In genomic region chr13:113122571-113123225, GRCh38 we compare ENCODE assay signal across 1 cellular context.
TF ChIP-seq lines count a peak whose summit lies in the region.

Gene F10 (plus strand): TSS chr13:113122799. CDS start chr13:113122856, 57 bp downstream.

TF ChIP-seq in HepG2, 621 proteins besides CTCF, POLR2A, EP300 and RAD21 (continued from another document and continues in another):
- TF ChIP-seq AHDC1 (CRISPR knock-in tag; IDR thresholded peaks at IDR 0.05; ENCODE audit: borderline replicate concordance) (no peak), EEA1 (CRISPR knock-in tag; IDR thresholded peaks at IDR 0.05; ENCODE audit: borderline replicate concordance) (no peak), ZFP1 (CRISPR knock-in tag; IDR thresholded peaks at IDR 0.05) (0 out of 2 replicates have a peak, but pooled peaks have one; percentile 33), ZNF138 (CRISPR knock-in tag; IDR thresholded peaks at IDR 0.05; ENCODE audit: low read depth) (peak; percentile 80; the same call in 1 of the 2 replicates), ZNF354B (CRISPR knock-in tag; IDR thresholded peaks at IDR 0.05) (peak; percentile 98), JUN (CRISPR knock-in tag; IDR thresholded peaks at IDR 0.05) (no peak), ZNF432 (CRISPR knock-in tag; IDR thresholded peaks at IDR 0.05; ENCODE audit: borderline replicate concordance) (no peak), TRIM24 (CRISPR knock-in tag; IDR thresholded peaks at IDR 0.05) (no peak), NFRKB (IDR thresholded peaks at IDR 0.05) (no peak), ZBTB3 (CRISPR knock-in tag; IDR thresholded peaks at IDR 0.05; ENCODE audit: borderline replicate concordance, low read depth) (no peak), ZNF572 (CRISPR knock-in tag; IDR thresholded peaks at IDR 0.05) (peak; percentile 84), ZNF275 (CRISPR knock-in tag; IDR thresholded peaks at IDR 0.05; ENCODE audit: borderline replicate concordance) (peak; percentile 72; the same call in 1 of the 2 replicates), ZNF543 (CRISPR knock-in tag; IDR thresholded peaks at IDR 0.05) (peak; percentile 93), MTA1 (CRISPR knock-in tag; IDR thresholded peaks at IDR 0.05; ENCODE audit: borderline replicate concordance) (no peak; the same call in 1 of the 2 replicates), RFX3 (CRISPR knock-in tag; IDR thresholded peaks at IDR 0.05) (no peak), HDAC1 (CRISPR knock-in tag; IDR thresholded peaks at IDR 0.05) (peak; percentile 85), KLF6 (CRISPR knock-in tag; IDR thresholded peaks at IDR 0.05) (peak; percentile 94), PHF8 (CRISPR knock-in tag; IDR thresholded peaks at IDR 0.05) (peak; percentile 89), ZFP82 (CRISPR knock-in tag; IDR thresholded peaks at IDR 0.05; ENCODE audit: borderline replicate concordance) (no peak), SRSF9 (IDR thresholded peaks at IDR 0.05; ENCODE audit: borderline replicate concordance, insufficient read depth, low read depth, low read length, poor library complexity, severe bottlenecking) (no peak), ZNF143 (CRISPR knock-in tag; IDR thresholded peaks at IDR 0.05) (peak; percentile 48; the same call in 1 of the 2 replicates), DR1 (CRISPR knock-in tag; IDR thresholded peaks at IDR 0.05) (peak; percentile 65; the same call in 1 of the 2 replicates)
- TF ChIP-seq, protein P1, sequence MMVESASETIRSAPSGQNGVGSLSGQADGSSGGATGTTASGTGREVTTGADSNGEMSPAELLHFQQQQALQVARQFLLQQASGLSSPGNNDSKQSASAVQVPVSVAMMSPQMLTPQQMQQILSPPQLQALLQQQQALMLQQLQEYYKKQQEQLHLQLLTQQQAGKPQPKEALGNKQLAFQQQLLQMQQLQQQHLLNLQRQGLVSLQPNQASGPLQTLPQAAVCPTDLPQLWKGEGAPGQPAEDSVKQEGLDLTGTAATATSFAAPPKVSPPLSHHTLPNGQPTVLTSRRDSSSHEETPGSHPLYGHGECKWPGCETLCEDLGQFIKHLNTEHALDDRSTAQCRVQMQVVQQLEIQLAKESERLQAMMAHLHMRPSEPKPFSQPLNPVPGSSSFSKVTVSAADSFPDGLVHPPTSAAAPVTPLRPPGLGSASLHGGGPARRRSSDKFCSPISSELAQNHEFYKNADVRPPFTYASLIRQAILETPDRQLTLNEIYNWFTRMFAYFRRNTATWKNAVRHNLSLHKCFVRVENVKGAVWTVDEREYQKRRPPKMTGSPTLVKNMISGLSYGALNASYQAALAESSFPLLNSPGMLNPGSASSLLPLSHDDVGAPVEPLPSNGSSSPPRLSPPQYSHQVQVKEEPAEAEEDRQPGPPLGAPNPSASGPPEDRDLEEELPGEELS (CRISPR knock-in tag; IDR thresholded peaks at IDR 0.05), result peak; percentile 85
- TF ChIP-seq, protein P2, sequence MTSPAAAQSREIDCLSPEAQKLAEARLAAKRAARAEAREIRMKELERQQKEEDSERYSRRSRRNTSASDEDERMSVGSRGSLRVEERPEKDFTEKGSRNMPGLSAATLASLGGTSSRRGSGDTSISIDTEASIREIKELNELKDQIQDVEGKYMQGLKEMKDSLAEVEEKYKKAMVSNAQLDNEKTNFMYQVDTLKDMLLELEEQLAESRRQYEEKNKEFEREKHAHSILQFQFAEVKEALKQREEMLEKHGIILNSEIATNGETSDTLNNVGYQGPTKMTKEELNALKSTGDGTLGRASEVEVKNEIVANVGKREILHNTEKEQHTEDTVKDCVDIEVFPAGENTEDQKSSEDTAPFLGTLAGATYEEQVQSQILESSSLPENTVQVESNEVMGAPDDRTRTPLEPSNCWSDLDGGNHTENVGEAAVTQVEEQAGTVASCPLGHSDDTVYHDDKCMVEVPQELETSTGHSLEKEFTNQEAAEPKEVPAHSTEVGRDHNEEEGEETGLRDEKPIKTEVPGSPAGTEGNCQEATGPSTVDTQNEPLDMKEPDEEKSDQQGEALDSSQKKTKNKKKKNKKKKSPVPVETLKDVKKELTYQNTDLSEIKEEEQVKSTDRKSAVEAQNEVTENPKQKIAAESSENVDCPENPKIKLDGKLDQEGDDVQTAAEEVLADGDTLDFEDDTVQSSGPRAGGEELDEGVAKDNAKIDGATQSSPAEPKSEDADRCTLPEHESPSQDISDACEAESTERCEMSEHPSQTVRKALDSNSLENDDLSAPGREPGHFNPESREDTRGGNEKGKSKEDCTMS (CRISPR knock-in tag; conservative IDR thresholded peaks at IDR 0.05), result no peak
- TF ChIP-seq, protein P3, sequence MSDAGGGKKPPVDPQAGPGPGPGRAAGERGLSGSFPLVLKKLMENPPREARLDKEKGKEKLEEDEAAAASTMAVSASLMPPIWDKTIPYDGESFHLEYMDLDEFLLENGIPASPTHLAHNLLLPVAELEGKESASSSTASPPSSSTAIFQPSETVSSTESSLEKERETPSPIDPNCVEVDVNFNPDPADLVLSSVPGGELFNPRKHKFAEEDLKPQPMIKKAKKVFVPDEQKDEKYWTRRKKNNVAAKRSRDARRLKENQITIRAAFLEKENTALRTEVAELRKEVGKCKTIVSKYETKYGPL (CRISPR knock-in tag; IDR thresholded peaks at IDR 0.05), result no peak
- TF ChIP-seq, protein P4, sequence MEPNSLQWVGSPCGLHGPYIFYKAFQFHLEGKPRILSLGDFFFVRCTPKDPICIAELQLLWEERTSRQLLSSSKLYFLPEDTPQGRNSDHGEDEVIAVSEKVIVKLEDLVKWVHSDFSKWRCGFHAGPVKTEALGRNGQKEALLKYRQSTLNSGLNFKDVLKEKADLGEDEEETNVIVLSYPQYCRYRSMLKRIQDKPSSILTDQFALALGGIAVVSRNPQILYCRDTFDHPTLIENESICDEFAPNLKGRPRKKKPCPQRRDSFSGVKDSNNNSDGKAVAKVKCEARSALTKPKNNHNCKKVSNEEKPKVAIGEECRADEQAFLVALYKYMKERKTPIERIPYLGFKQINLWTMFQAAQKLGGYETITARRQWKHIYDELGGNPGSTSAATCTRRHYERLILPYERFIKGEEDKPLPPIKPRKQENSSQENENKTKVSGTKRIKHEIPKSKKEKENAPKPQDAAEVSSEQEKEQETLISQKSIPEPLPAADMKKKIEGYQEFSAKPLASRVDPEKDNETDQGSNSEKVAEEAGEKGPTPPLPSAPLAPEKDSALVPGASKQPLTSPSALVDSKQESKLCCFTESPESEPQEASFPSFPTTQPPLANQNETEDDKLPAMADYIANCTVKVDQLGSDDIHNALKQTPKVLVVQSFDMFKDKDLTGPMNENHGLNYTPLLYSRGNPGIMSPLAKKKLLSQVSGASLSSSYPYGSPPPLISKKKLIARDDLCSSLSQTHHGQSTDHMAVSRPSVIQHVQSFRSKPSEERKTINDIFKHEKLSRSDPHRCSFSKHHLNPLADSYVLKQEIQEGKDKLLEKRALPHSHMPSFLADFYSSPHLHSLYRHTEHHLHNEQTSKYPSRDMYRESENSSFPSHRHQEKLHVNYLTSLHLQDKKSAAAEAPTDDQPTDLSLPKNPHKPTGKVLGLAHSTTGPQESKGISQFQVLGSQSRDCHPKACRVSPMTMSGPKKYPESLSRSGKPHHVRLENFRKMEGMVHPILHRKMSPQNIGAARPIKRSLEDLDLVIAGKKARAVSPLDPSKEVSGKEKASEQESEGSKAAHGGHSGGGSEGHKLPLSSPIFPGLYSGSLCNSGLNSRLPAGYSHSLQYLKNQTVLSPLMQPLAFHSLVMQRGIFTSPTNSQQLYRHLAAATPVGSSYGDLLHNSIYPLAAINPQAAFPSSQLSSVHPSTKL (CRISPR knock-in tag; IDR thresholded peaks at IDR 0.05), result peak; percentile 61
- TF ChIP-seq, protein P5, sequence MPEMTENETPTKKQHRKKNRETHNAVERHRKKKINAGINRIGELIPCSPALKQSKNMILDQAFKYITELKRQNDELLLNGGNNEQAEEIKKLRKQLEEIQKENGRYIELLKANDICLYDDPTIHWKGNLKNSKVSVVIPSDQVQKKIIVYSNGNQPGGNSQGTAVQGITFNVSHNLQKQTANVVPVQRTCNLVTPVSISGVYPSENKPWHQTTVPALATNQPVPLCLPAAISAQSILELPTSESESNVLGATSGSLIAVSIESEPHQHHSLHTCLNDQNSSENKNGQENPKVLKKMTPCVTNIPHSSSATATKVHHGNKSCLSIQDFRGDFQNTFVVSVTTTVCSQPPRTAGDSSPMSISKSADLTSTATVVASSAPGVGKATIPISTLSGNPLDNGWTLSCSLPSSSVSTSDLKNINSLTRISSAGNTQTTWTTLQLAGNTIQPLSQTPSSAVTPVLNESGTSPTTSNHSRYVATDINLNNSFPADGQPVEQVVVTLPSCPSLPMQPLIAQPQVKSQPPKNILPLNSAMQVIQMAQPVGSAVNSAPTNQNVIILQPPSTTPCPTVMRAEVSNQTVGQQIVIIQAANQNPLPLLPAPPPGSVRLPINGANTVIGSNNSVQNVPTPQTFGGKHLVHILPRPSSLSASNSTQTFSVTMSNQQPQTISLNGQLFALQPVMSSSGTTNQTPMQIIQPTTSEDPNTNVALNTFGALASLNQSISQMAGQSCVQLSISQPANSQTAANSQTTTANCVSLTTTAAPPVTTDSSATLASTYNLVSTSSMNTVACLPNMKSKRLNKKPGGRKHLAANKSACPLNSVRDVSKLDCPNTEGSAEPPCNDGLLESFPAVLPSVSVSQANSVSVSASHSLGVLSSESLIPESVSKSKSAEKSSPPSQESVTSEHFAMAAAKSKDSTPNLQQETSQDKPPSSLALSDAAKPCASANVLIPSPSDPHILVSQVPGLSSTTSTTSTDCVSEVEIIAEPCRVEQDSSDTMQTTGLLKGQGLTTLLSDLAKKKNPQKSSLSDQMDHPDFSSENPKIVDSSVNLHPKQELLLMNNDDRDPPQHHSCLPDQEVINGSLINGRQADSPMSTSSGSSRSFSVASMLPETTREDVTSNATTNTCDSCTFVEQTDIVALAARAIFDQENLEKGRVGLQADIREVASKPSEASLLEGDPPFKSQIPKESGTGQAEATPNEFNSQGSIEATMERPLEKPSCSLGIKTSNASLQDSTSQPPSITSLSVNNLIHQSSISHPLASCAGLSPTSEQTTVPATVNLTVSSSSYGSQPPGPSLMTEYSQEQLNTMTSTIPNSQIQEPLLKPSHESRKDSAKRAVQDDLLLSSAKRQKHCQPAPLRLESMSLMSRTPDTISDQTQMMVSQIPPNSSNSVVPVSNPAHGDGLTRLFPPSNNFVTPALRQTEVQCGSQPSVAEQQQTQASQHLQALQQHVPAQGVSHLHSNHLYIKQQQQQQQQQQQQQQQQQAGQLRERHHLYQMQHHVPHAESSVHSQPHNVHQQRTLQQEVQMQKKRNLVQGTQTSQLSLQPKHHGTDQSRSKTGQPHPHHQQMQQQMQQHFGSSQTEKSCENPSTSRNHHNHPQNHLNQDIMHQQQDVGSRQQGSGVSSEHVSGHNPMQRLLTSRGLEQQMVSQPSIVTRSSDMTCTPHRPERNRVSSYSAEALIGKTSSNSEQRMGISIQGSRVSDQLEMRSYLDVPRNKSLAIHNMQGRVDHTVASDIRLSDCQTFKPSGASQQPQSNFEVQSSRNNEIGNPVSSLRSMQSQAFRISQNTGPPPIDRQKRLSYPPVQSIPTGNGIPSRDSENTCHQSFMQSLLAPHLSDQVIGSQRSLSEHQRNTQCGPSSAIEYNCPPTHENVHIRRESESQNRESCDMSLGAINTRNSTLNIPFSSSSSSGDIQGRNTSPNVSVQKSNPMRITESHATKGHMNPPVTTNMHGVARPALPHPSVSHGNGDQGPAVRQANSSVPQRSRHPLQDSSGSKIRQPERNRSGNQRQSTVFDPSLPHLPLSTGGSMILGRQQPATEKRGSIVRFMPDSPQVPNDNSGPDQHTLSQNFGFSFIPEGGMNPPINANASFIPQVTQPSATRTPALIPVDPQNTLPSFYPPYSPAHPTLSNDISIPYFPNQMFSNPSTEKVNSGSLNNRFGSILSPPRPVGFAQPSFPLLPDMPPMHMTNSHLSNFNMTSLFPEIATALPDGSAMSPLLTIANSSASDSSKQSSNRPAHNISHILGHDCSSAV (CRISPR knock-in tag; IDR thresholded peaks at IDR 0.05; ENCODE audit: borderline replicate concordance), result no peak
